23 cellular contexts compared by ENCODE assay signal in genomic region chr6:107192739-107193296, GRCh38.
DNase-seq lines count a peak whose midpoint lies in the region; ATAC-seq and TF ChIP-seq lines count a peak whose summit lies in the region.
"Had no signal": no experiment of that assay in that cellular context is flagged by ENCODE, and none has a peak within 500 bp of the region (broad histone marks: within the 10 kb centered on the region; RNA-seq: fewer than 3 reads in every experiment).

No MANE protein-coding gene starts in this region.

- no peak for TF ChIP-seq POLR2A in testis (IDR thresholded peaks at IDR 0.05)

- DNase-seq in NCI-H1105 (lab: John Stamatoyannopoulos, UW) (peak; percentile 52), NCI-H2107 (lab: John Stamatoyannopoulos, UW) (peak; percentile 70), NCI-H69 (lab: John Stamatoyannopoulos, UW) (peak; percentile 63), psoas muscle (no peak), SW 1271 (lab: John Stamatoyannopoulos, UW) (no peak), NCI-H2227 treated with DMSO at 0.1 percent for 48 hours (lab: John Stamatoyannopoulos, UW) (no peak), testis (no peak)
- DNase-seq: activated CD4-positive, alpha-beta T cell treated with anti-CD3 and anti-CD28 coated beads, Interleukin-2, amount 10 ng/mL, durations not matched to agents 7 days and 5 days; activated CD8-positive, alpha-beta memory T cell treated with anti-CD3 and anti-CD28 coated beads, Interleukin-2, amount 10 ng/mL, durations not matched to agents 7 days and 5 days; CD4-positive, alpha-beta T cell; central memory CD4-positive, alpha-beta T cell; DND-41; kidney glomerular epithelial cell; NCI-H1048; nucleus accumbens; retina; spleen; stimulated activated CD4-positive, alpha-beta T cell treated with anti-CD3 and anti-CD28 coated beads, Interleukin-4, amount 100 ng/mL, for 24 hours; stimulated activated naive CD4-positive, alpha-beta T cell treated with Interleukin-2 at 50 U/mL for 16 hours; T-helper 17 cell had no signal

- peak overlapping the region; percentile 46 for H3K27ac ChIP-seq in psoas muscle
- H3K27ac ChIP-seq in testis: no peak overlapping the region
- H3K27ac ChIP-seq: ascending aorta, spleen had no signal

- no peak for TF ChIP-seq CTCF in psoas muscle (IDR thresholded peaks at IDR 0.05)
- no peak for TF ChIP-seq CTCF in testis (IDR thresholded peaks at IDR 0.05)

- WGBS in psoas muscle, 3 donors: 26 to 40% (median 26%) methylated on average over 4 of the region's 4 CpGs
- WGBS in testis, 2 donors: 87 to 94% methylated on average over 4 of the region's 4 CpGs

- ATAC-seq in psoas muscle: peak; percentile 80 to 95 (median 84)
- no peak for ATAC-seq in GM18867 (IDR thresholded peaks at IDR 0.05; ENCODE audit: unreplicated experiment)
- ATAC-seq: activated CD8-positive, alpha-beta memory T cell treated with anti-CD3 and anti-CD28 coated beads, Interleukin-2, amount 10 ng/mL, durations not matched to agents 7 days and 5 days; Panc1; T-helper 17 cell had no signal

- no peak overlapping the region for H3K4me3 ChIP-seq in psoas muscle
- H3K4me3 ChIP-seq in testis: no peak overlapping the region
- H3K4me3 ChIP-seq: ascending aorta, spleen had no signal

- H3K36me3 ChIP-seq in psoas muscle (ENCODE audit: insufficient read depth in 1 of 2, low read depth in 1 of 2) (no peaks in the 10 kb centered on the region), testis (ENCODE audit: low read depth, missing control alignments) (no peaks in the 10 kb centered on the region)

- H3K27me3 ChIP-seq in psoas muscle (ENCODE audit: insufficient read depth in 3 of 3, low read length in 2 of 3) (no peaks in the 10 kb centered on the region), testis (no peaks in the 10 kb centered on the region)
- H3K27me3 ChIP-seq: ascending aorta, spleen had no signal

- peaks cover 7% of the 10 kb centered on the region for H3K4me1 ChIP-seq in psoas muscle
- no peaks in the 10 kb centered on the region for H3K4me1 ChIP-seq in testis
- H3K4me1 ChIP-seq: ascending aorta, spleen had no signal

- H3K9me3 ChIP-seq in psoas muscle (no peaks in the 10 kb centered on the region), testis (no peaks in the 10 kb centered on the region)
- H3K9me3 ChIP-seq: ascending aorta, spleen had no signal

- intact Hi-C loops in psoas muscle (cut with DNase I): no loop called here
- intact Hi-C loops in testis (cut with DNase I; ENCODE audit: low total_unique reads): no loop called here

Comparison
In these comparisons a context has a peak if more than half of its experiments do, and no peak if none do; other contexts are left out.
1. DNase-seq: peak in NCI-H1105 (single experiment), NCI-H2107 (single experiment) and NCI-H69 (single experiment); none in psoas muscle (0 of 2), SW 1271 (0 of 2), NCI-H2227 treated with DMSO at 0.1 percent for 48 hours (single experiment) and testis (single experiment).